ENCODE assay signal across 14 cellular contexts in the genomic region with DNA sequence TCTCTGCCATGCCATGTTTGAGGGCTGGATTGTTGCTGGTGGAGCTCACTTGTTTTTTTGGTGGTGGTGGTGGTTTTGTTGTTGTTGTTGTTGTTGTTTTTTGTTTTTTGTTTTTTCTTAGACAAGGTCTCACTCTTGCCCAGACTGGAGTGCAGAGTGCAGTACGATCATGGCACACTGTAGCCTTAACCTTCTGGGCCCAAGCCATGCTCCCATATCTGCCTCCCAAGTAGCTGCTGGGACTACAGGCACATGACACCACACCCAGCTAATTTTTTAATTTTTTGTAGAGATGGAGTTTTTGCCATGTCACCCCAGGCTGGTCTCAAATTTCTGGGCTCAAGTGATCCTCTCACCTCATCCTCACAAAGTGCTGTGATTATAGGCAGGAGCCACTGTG. TPM values are rescaled to one million over a fixed set of nuclear protein-coding genes. Genes with fewer than 3 reads are reported as not detected.
DNase-seq lines count a peak whose midpoint lies in the region; ATAC-seq and TF ChIP-seq lines count a peak whose summit lies in the region.
"Had no signal": no experiment of that assay in that cellular context is flagged by ENCODE, and none has a peak within 500 bp of the region (broad histone marks: within the 10 kb centered on the region; RNA-seq: fewer than 3 reads in every experiment).

No MANE protein-coding gene starts in this region.

- peaks cover 19% of the 10 kb centered on the region for H3K4me1 Mint-ChIP-seq in activated CD8-positive, alpha-beta memory T cell treated with anti-CD3 and anti-CD28 coated beads, Interleukin-2, amount 10 ng/mL, durations not matched to agents 7 days and 5 days
- peaks cover 5% of the 10 kb centered on the region for H3K4me1 Mint-ChIP-seq in activated CD4-positive, alpha-beta memory T cell treated with anti-CD3 and anti-CD28 coated beads for 36 hours (ENCODE audit: low read depth)
- H3K4me1 Mint-ChIP-seq in H9, result no peaks in the 10 kb centered on the region

- no peak for DNase-seq in activated CD8-positive, alpha-beta memory T cell treated with anti-CD3 and anti-CD28 coated beads, Interleukin-2, amount 10 ng/mL, durations not matched to agents 7 days and 5 days
- DNase-seq in activated CD8-positive, alpha-beta memory T cell treated with anti-CD3 and anti-CD28 coated beads for 24 hours, result no peak
- DNase-seq in adipocyte (ENCODE audit: low read depth) (no peak), left ventricle myocardium superior (no peak), smooth muscle cell (lab: John Stamatoyannopoulos, UW; ENCODE audit: unreplicated experiment) (no peak), H9 (no peak)
- DNase-seq in activated CD4-positive, alpha-beta memory T cell treated with anti-CD3 and anti-CD28 coated beads for 36 hours, result no peak
- DNase-seq: NCI-H748 treated with DMSO at 0.1 percent for 48 hours had no signal

- H3K4me1 ChIP-seq in adipocyte (ENCODE audit: control insufficient read depth, insufficient read depth, low read length), result peaks cover 26% of the 10 kb centered on the region
- H3K4me1 ChIP-seq in smooth muscle cell (ENCODE audit: low read depth), result peaks cover 12% of the 10 kb centered on the region
- no peaks in the 10 kb centered on the region for H3K4me1 ChIP-seq in H9 (ENCODE audit: insufficient read depth, low read length)

- H3K27ac Mint-ChIP-seq in activated CD8-positive, alpha-beta memory T cell treated with anti-CD3 and anti-CD28 coated beads, Interleukin-2, amount 10 ng/mL, durations not matched to agents 7 days and 5 days, result peak overlapping the region; percentile 69
- no peak overlapping the region for H3K27ac Mint-ChIP-seq in activated CD4-positive, alpha-beta memory T cell treated with anti-CD3 and anti-CD28 coated beads for 36 hours
- peak overlapping the region in 1 of 3 experiments; percentile 85; a peak in 1 of 7 replicates for H3K27ac Mint-ChIP-seq in H9
- H3K27ac Mint-ChIP-seq: stimulated activated naive CD8-positive, alpha-beta T cell treated with anti-CD3 and anti-CD28 coated beads, Interleukin-15, Interleukin-2, amounts not matched to agents 100 ng/mL and 50 ng/mL, for 24 hours had no signal

- ATAC-seq in activated CD8-positive, alpha-beta memory T cell treated with anti-CD3 and anti-CD28 coated beads, Interleukin-2, amount 10 ng/mL, durations not matched to agents 7 days and 5 days, result no peak
- ATAC-seq in left ventricle myocardium superior (peak; percentile 54), GM19023 (IDR thresholded peaks at IDR 0.05; ENCODE audit: unreplicated experiment) (no peak)

- H3K36me3 ChIP-seq in adipocyte (ENCODE audit: control insufficient read depth, insufficient read depth, low read length, severe bottlenecking) (peaks cover 60% of the 10 kb centered on the region), smooth muscle cell (ENCODE audit: low read depth) (peaks cover 17% of the 10 kb centered on the region)

- H2BK12ac ChIP-seq in H9 (ENCODE audit: insufficient read length, low read depth, low read length), result no peak overlapping the region

- H3K79me2 ChIP-seq in smooth muscle cell (ENCODE audit: low read depth) (peaks cover 3% of the 10 kb centered on the region), H9 (ENCODE audit: insufficient read depth, low read length) (no peaks in the 10 kb centered on the region)

- H4K91ac ChIP-seq in H9 (ENCODE audit: insufficient read length, low read depth, low read length), result no peak overlapping the region

- H3K23me2 ChIP-seq in H9 (ENCODE audit: insufficient read length, low read depth, low read length, poor library complexity, severe bottlenecking), result no peaks in the 10 kb centered on the region

- peak overlapping the region; percentile 93 for H3K27ac ChIP-seq in smooth muscle cell (ENCODE audit: low read depth)
- no peak overlapping the region for H3K27ac ChIP-seq in H9 (ENCODE audit: insufficient read length, low read depth, low read length)
- H3K27ac ChIP-seq: BLaER1 treated with 17β-estradiol and CSF1 and Interleukin-3, amounts not matched to agents 10 nM and 100 nM had no signal

- H3K14ac ChIP-seq in H9 (ENCODE audit: insufficient read depth, low read length), result no peak overlapping the region

- no peaks in the 10 kb centered on the region for H3K79me1 ChIP-seq in H9 (ENCODE audit: insufficient read depth, low read depth, low read length, poor library complexity, severe bottlenecking)

- no peak overlapping the region for H3K56ac ChIP-seq in H9 (ENCODE audit: insufficient read length, low read depth, low read length)

- H2BK15ac ChIP-seq in H9 (ENCODE audit: low read depth, low read length), result no peak overlapping the region

- no peaks in the 10 kb centered on the region for H3K9me3 Mint-ChIP-seq in activated CD8-positive, alpha-beta memory T cell treated with anti-CD3 and anti-CD28 coated beads, Interleukin-2, amount 10 ng/mL, durations not matched to agents 7 days and 5 days (ENCODE audit: low read depth)
- H3K9me3 Mint-ChIP-seq in activated CD4-positive, alpha-beta memory T cell treated with anti-CD3 and anti-CD28 coated beads for 36 hours, result no peaks in the 10 kb centered on the region
- no peaks in the 10 kb centered on the region for H3K9me3 Mint-ChIP-seq in H9
- H3K9me3 Mint-ChIP-seq: stimulated activated naive CD8-positive, alpha-beta T cell treated with anti-CD3 and anti-CD28 coated beads, Interleukin-15, Interleukin-2, amounts not matched to agents 100 ng/mL and 50 ng/mL, for 24 hours had no signal

- peaks cover 47% of the 10 kb centered on the region for H3K36me3 Mint-ChIP-seq in activated CD8-positive, alpha-beta memory T cell treated with anti-CD3 and anti-CD28 coated beads, Interleukin-2, amount 10 ng/mL, durations not matched to agents 7 days and 5 days
- H3K36me3 Mint-ChIP-seq in activated CD4-positive, alpha-beta memory T cell treated with anti-CD3 and anti-CD28 coated beads for 36 hours, result peaks cover 44% of the 10 kb centered on the region
- H3K36me3 Mint-ChIP-seq in H9 (ENCODE audit: insufficient read depth in 1 of 3, low read depth in 3 of 3), result peaks cover 28 to 66% (median 48%) of the 10 kb centered on the region in 3 experiments; a peak in 6 of 7 replicates

- H4K5ac ChIP-seq in H9 (ENCODE audit: insufficient read length, low read depth, low read length), result no peak overlapping the region

- no peaks in the 10 kb centered on the region for H3K9me3 ChIP-seq in adipocyte (ENCODE audit: control insufficient read depth, low read length)
- no peaks in the 10 kb centered on the region for H3K9me3 ChIP-seq in smooth muscle cell (replicated peaks; ENCODE audit: low read depth)
- H3K9me3 ChIP-seq in H9 (ENCODE audit: control insufficient read depth, low read depth, low read length), result no peaks in the 10 kb centered on the region
- H3K9me3 ChIP-seq: BLaER1 treated with 17β-estradiol and CSF1 and Interleukin-3, amounts not matched to agents 10 nM and 100 nM; psoas muscle; spleen; tibial nerve had no signal

- no peak overlapping the region for H3K4me3 Mint-ChIP-seq in activated CD8-positive, alpha-beta memory T cell treated with anti-CD3 and anti-CD28 coated beads, Interleukin-2, amount 10 ng/mL, durations not matched to agents 7 days and 5 days
- no peak overlapping the region for H3K4me3 Mint-ChIP-seq in activated CD4-positive, alpha-beta memory T cell treated with anti-CD3 and anti-CD28 coated beads for 36 hours
- no peak overlapping the region for H3K4me3 Mint-ChIP-seq in H9
- H3K4me3 Mint-ChIP-seq: stimulated activated naive CD8-positive, alpha-beta T cell treated with anti-CD3 and anti-CD28 coated beads, Interleukin-15, Interleukin-2, amounts not matched to agents 100 ng/mL and 50 ng/mL, for 24 hours had no signal

- peak overlapping the region; percentile 8 for H3K4me3 ChIP-seq in adipocyte (ENCODE audit: low read length)
- no peak overlapping the region for H3K4me3 ChIP-seq in smooth muscle cell
- H3K4me3 ChIP-seq: BLaER1 treated with 17β-estradiol and CSF1 and Interleukin-3, amounts not matched to agents 10 nM and 100 nM; psoas muscle; spleen; tibial nerve had no signal

- H3K9ac ChIP-seq in adipocyte (ENCODE audit: low read length), result peak overlapping the region; percentile 13
- H3K9ac ChIP-seq in smooth muscle cell (ENCODE audit: low read depth), result no peak overlapping the region
- H3K9ac ChIP-seq in H9 (ENCODE audit: extremely low read depth, insufficient read length, low read length), result no peak overlapping the region

- intact Hi-C loops in left ventricle myocardium superior (cut with micrococcal nuclease), result loop anchor here (2.0 kb wide), 1 partner anchor 156 kb away; no protein-coding TSS in a partner anchor
- intact Hi-C loops in activated CD4-positive, alpha-beta memory T cell treated with anti-CD3 and anti-CD28 coated beads for 36 hours (cut with micrococcal nuclease), result loop anchor here (1.0 to 5.0 kb wide), 3 partner anchors 73 to 157 kb away; no protein-coding TSS in a partner anchor

- H3K23ac ChIP-seq in H9 (ENCODE audit: insufficient read length, low read depth, low read length), result no peak overlapping the region

- H3F3A ChIP-seq in smooth muscle cell (ENCODE audit: low read depth), result peaks cover 45% of the 10 kb centered on the region

- no peak overlapping the region for H2AFZ ChIP-seq in smooth muscle cell (ENCODE audit: low read depth)
- H2AFZ ChIP-seq in H9 (ENCODE audit: low read length), result no peak overlapping the region

- no peak overlapping the region for H3T11ph ChIP-seq in H9 (ENCODE audit: low read length)

- POLR2A ChIA-PET in activated CD4-positive, alpha-beta memory T cell treated with anti-CD3 and anti-CD28 coated beads for 36 hours (lab: Charles Lee), result no interaction called here

- no peaks in the 10 kb centered on the region for H3K27me3 Mint-ChIP-seq in activated CD8-positive, alpha-beta memory T cell treated with anti-CD3 and anti-CD28 coated beads, Interleukin-2, amount 10 ng/mL, durations not matched to agents 7 days and 5 days
- H3K27me3 Mint-ChIP-seq in activated CD4-positive, alpha-beta memory T cell treated with anti-CD3 and anti-CD28 coated beads for 36 hours, result no peaks in the 10 kb centered on the region
- no peaks in the 10 kb centered on the region for H3K27me3 Mint-ChIP-seq in H9 (ENCODE audit: low read depth)
- H3K27me3 Mint-ChIP-seq: stimulated activated naive CD8-positive, alpha-beta T cell treated with anti-CD3 and anti-CD28 coated beads, Interleukin-15, Interleukin-2, amounts not matched to agents 100 ng/mL and 50 ng/mL, for 24 hours had no signal

- peak overlapping the region; percentile 65 for H3K4me2 ChIP-seq in smooth muscle cell
- no peak overlapping the region for H3K4me2 ChIP-seq in H9 (ENCODE audit: insufficient read depth, insufficient read length, low read length)

- TF ChIP-seq CTCF in smooth muscle cell (IDR thresholded peaks at IDR 0.05; ENCODE audit: borderline replicate concordance, insufficient read depth, poor library complexity, severe bottlenecking) (no peak), H9 (conservative IDR thresholded peaks at IDR 0.05) (no peak)

- no peak overlapping the region for H3K4ac ChIP-seq in H9 (ENCODE audit: low read depth, low read length)

- H2AK5ac ChIP-seq in H9 (ENCODE audit: insufficient read length, low read length), result no peak overlapping the region

- H4K8ac ChIP-seq in H9 (replicated peaks; ENCODE audit: insufficient read length, low read depth, low read length), result no peak overlapping the region

- no peak overlapping the region for H2BK5ac ChIP-seq in H9 (ENCODE audit: insufficient read length, low read length)

- CTCF ChIA-PET in activated CD8-positive, alpha-beta memory T cell treated with anti-CD3 and anti-CD28 coated beads, Interleukin-2, amount 10 ng/mL, durations not matched to agents 7 days and 5 days (lab: Charles Lee), result interaction anchor here (0.6 to 8.1 kb wide), 16 partner anchors 11 to 244 kb away, joined by 3 to 154 read pairs (median 4); partner anchors contain the start of gene FAM78A
- CTCF ChIA-PET in activated CD4-positive, alpha-beta memory T cell treated with anti-CD3 and anti-CD28 coated beads for 36 hours (lab: Charles Lee), result interaction anchor here (0.6 to 8.0 kb wide), 14 partner anchors 10 to 341 kb away, joined by 3 to 198 read pairs (median 4); no protein-coding TSS in a partner anchor

- no peaks in the 10 kb centered on the region for H4K20me1 ChIP-seq in smooth muscle cell (ENCODE audit: low read depth)
- no peaks in the 10 kb centered on the region for H4K20me1 ChIP-seq in H9 (ENCODE audit: control insufficient read depth, insufficient read depth, insufficient read length)

- 95% methylated on average over 1 of the region's 1 CpG for WGBS in smooth muscle cell (ENCODE audit: low lambda C conversion rate)
- no CpG with 5 or more reads among the region's 1 CpG for WGBS in H9 (ENCODE audit: extremely low coverage, insufficient read length, low lambda C conversion rate)

- H3K27me3 ChIP-seq in adipocyte (replicated peaks; ENCODE audit: control insufficient read depth, insufficient read depth, low read length), result no peaks in the 10 kb centered on the region
- H3K27me3 ChIP-seq in smooth muscle cell (ENCODE audit: low read depth), result no peaks in the 10 kb centered on the region
- no peaks in the 10 kb centered on the region for H3K27me3 ChIP-seq in H9 (ENCODE audit: insufficient read depth, low read length)
- H3K27me3 ChIP-seq: BLaER1 treated with 17β-estradiol and CSF1 and Interleukin-3, amounts not matched to agents 10 nM and 100 nM; spleen; tibial nerve had no signal

- no peak overlapping the region for H2BK120ac ChIP-seq in H9 (ENCODE audit: low read depth, low read length, poor library complexity, severe bottlenecking)

- H2BK20ac ChIP-seq in H9 (ENCODE audit: low read depth, low read length, poor library complexity, severe bottlenecking), result no peak overlapping the region

- no peak overlapping the region for H3K18ac ChIP-seq in H9 (ENCODE audit: insufficient read length, low read depth, low read length)

RNA-seq across cellular contexts. Expression of gene NUP214, which starts 53.5 kb away (rescaled TPM):
- 10 to 100 TPM; 58.3 to 79.9 TPM for total RNA-seq in activated CD8-positive, alpha-beta memory T cell treated with anti-CD3 and anti-CD28 coated beads, Interleukin-2, amount 10 ng/mL, durations not matched to agents 7 days and 5 days
- total RNA-seq in left ventricle myocardium superior, result 28.9 TPM
- 20.2 and 44.7 TPM in 2 replicates for total RNA-seq in smooth muscle cell
- polyA plus RNA-seq in smooth muscle cell, result 13.9 and 24.2 TPM in 2 replicates
- 10 to 100 TPM; 45.5 to 49.9 TPM for total RNA-seq in activated CD4-positive, alpha-beta memory T cell treated with anti-CD3 and anti-CD28 coated beads for 36 hours
- total RNA-seq in H9 (2021), result 47.2 and 53.8 TPM in 2 replicates
